ENCODE assay signal across 3 cellular contexts in genomic region chr1:111762332-111762731, GRCh38.
TF ChIP-seq lines count a peak whose summit lies in the region.

No MANE protein-coding gene starts in this region.

TF ChIP-seq in SK-N-SH, 30 proteins besides CTCF, POLR2A, EP300 and RAD21:
- TF ChIP-seq MEF2A (IDR thresholded peaks at IDR 0.05; ENCODE audit: borderline replicate concordance, low read depth) (no peak), JUND (IDR thresholded peaks at IDR 0.05) (no peak), EZH2phosphoT487 (IDR thresholded peaks at IDR 0.05; ENCODE audit: borderline replicate concordance, low read depth) (no peak), USF2 (IDR thresholded peaks at IDR 0.05; ENCODE audit: borderline replicate concordance, low read depth, low read length) (no peak), GABPA (IDR thresholded peaks at IDR 0.05; ENCODE audit: low read depth) (no peak), NFIC (IDR thresholded peaks at IDR 0.05; ENCODE audit: borderline replicate concordance) (no peak), MXI1 (IDR thresholded peaks at IDR 0.05; ENCODE audit: low read depth, low read length) (no peak), NRF1 (IDR thresholded peaks at IDR 0.05; ENCODE audit: low read depth, low read length) (no peak), SIN3A (IDR thresholded peaks at IDR 0.05; ENCODE audit: borderline replicate concordance, low read depth, low read length) (no peak), IRF3 (IDR thresholded peaks at IDR 0.05; ENCODE audit: low read depth, low read length) (no peak), GATA2 (CRISPR knock-in tag; IDR thresholded peaks at IDR 0.05) (no peak), CHD2 (IDR thresholded peaks at IDR 0.05; ENCODE audit: low read length, partially characterized antibody) (no peak), FOXM1 (IDR thresholded peaks at IDR 0.05; ENCODE audit: low read depth) (no peak), FOSL2 (IDR thresholded peaks at IDR 0.05; ENCODE audit: borderline replicate concordance, low read depth) (no peak), RFX5 (IDR thresholded peaks at IDR 0.05; ENCODE audit: low read length) (no peak), RXRA (IDR thresholded peaks at IDR 0.05; ENCODE audit: borderline replicate concordance, low read depth) (no peak), RCOR1 (IDR thresholded peaks at IDR 0.05; ENCODE audit: low read length) (no peak), TAF1 (IDR thresholded peaks at IDR 0.05; ENCODE audit: borderline replicate concordance, low read depth, low read length) (no peak), ELF1 (IDR thresholded peaks at IDR 0.05) (no peak), TCF12 (IDR thresholded peaks at IDR 0.05) (no peak)
TF ChIP-seq in SK-N-SH: peak in this region for 0.

TF ChIP-seq in SK-N-SH treated with all-trans-retinoic acid at 6 μM for 48 hours, 23 proteins besides CTCF, POLR2A, EP300 and RAD21:
- TF ChIP-seq ISL1 (CRISPR knock-in tag; IDR thresholded peaks at IDR 0.05) (no peak), RARB (CRISPR knock-in tag; IDR thresholded peaks at IDR 0.05) (no peak), ZNF70 (CRISPR knock-in tag; IDR thresholded peaks at IDR 0.05) (no peak)

TF ChIP-seq in IMR-90, 13 proteins besides CTCF, POLR2A, EP300 and RAD21:
- TF ChIP-seq RFX5 (IDR thresholded peaks at IDR 0.05; ENCODE audit: low read depth, low read length) (no peak), NFE2L2 (IDR thresholded peaks at IDR 0.05; ENCODE audit: low read depth, low read length) (no peak), SMC3 (IDR thresholded peaks at IDR 0.05; ENCODE audit: low read depth, low read length) (no peak), MXI1 (IDR thresholded peaks at IDR 0.05; ENCODE audit: borderline replicate concordance, low read depth, low read length) (no peak), RCOR1 (IDR thresholded peaks at IDR 0.05; ENCODE audit: insufficient replicate concordance, low read length) (no peak), ELK1 (IDR thresholded peaks at IDR 0.05; ENCODE audit: borderline replicate concordance, low read depth, low read length) (no peak), CEBPB (IDR thresholded peaks at IDR 0.05; ENCODE audit: low read depth, low read length) (no peak), FOS (IDR thresholded peaks at IDR 0.05; ENCODE audit: low read depth, low read length) (no peak), MAZ (IDR thresholded peaks at IDR 0.05; ENCODE audit: borderline replicate concordance, low read depth, low read length) (no peak), MAFK (IDR thresholded peaks at IDR 0.05; ENCODE audit: low read depth, low read length) (no peak), USF2 (IDR thresholded peaks at IDR 0.05; ENCODE audit: low read depth, low read length) (no peak), CHD1 (IDR thresholded peaks at IDR 0.05; ENCODE audit: low read depth, low read length) (no peak), BHLHE40 (IDR thresholded peaks at IDR 0.05; ENCODE audit: low read depth, low read length) (no peak)
